In genomic region chr4:125776146-125776545, GRCh38 we compare ENCODE assay signal across 34 cellular contexts.
"Had no signal": no experiment of that assay in that cellular context is flagged by ENCODE, and none has a peak within 500 bp of the region (broad histone marks: within the 10 kb centered on the region; RNA-seq: fewer than 3 reads in every experiment).

No MANE protein-coding gene starts in this region.

- H3K27me3 ChIP-seq: adrenal gland, body of pancreas, brain microvascular endothelial cell, breast epithelium had no signal

- FAIRE-seq: astrocyte, TTC549 had no signal

- H3K9me3 ChIP-seq: adrenal gland, body of pancreas had no signal

- ATAC-seq: activated CD8-positive, alpha-beta T cell treated with anti-CD3 and anti-CD28 coated beads for 36 hours; activated naive CD4-positive, alpha-beta T cell treated with anti-CD3 and anti-CD28 coated beads, Interleukin-2, amount 50 U/mL, for 72 hours; activated T-cell treated with anti-CD3 and anti-CD28 coated beads, Interleukin-2, amount 50 U/mL, for 4 hours; activated T-cell treated with anti-CD3 and anti-CD28 coated beads, Interleukin-2, amount 50 U/mL, for 72 hours; activated T-helper 17 cell treated with anti-CD3 and anti-CD28 coated beads, Interleukin-2, amount 50 U/mL, for 72 hours; body of pancreas had no signal

- H3K36me3 ChIP-seq: adrenal gland, brain microvascular endothelial cell, breast epithelium had no signal

- DNase-seq: activated B cell treated with CpG ODN at 0.5 μM for 24 hours; activated CD4-positive, alpha-beta memory T cell treated with anti-CD3 and anti-CD28 coated beads for 36 hours; activated CD4-positive, alpha-beta T cell treated with anti-CD3 and anti-CD28 coated beads for 4 hours; activated CD4-positive, alpha-beta T cell treated with anti-CD3 and anti-CD28 coated beads, Interleukin-2, amount 10 ng/mL, durations not matched to agents 24 days and 14 days; activated CD4-positive, alpha-beta T cell treated with anti-CD3 and anti-CD28 coated beads, Interleukin-2, amount 50 U/mL, for 1 hour; activated CD4-positive, alpha-beta T cell treated with anti-CD3 and anti-CD28 coated beads, Interleukin-2, amount 50 U/mL, for 4 hours; activated CD4-positive, CD25-positive, alpha-beta regulatory T cell treated with anti-CD3 and anti-CD28 coated beads, Interleukin-2, amount 50 U/mL, for 72 hours; activated CD8-positive, alpha-beta memory T cell treated with anti-CD3 and anti-CD28 coated beads, Interleukin-2, amount 50 U/mL, for 4 hours; activated CD8-positive, alpha-beta T cell treated with anti-CD3 and anti-CD28 coated beads for 36 hours; activated effector memory CD4-positive, alpha-beta T cell treated with anti-CD3 and anti-CD28 coated beads, Interleukin-2, amount 50 U/mL, for 16 hours; activated gamma-delta T cell treated with Interleukin-2 at 50 U/mL for 16 hours; activated naive CD4-positive, alpha-beta T cell; activated naive CD4-positive, alpha-beta T cell treated with anti-CD3 and anti-CD28 coated beads for 36 hours; activated naive CD4-positive, alpha-beta T cell treated with anti-CD3 and anti-CD28 coated beads, Interleukin-2, amount 50 U/mL, for 16 hours; activated naive CD8-positive, alpha-beta T cell treated with anti-CD3 and anti-CD28 coated beads for 36 hours; activated T-cell treated with anti-CD3 and anti-CD28 coated beads for 4 hours; activated T-cell treated with anti-CD3 and anti-CD28 coated beads, Interleukin-2, amount 50 U/mL, for 1 hour; activated T-cell treated with anti-CD3 and anti-CD28 coated beads, Interleukin-2, amount 50 U/mL, for 4 hours; activated T-cell treated with anti-CD3 and anti-CD28 coated beads, Interleukin-2, amount 50 U/mL, for 72 hours; adrenal gland; amniotic stem cell; aorta; body of pancreas; brain microvascular endothelial cell; central memory CD4-positive, alpha-beta T cell; T-helper 1 cell; T-helper 2 cell; T-helper 9 cell had no signal

- H3K4me3 ChIP-seq: adrenal gland, body of pancreas, breast epithelium had no signal

- H3K4me1 ChIP-seq: adrenal gland, body of pancreas, breast epithelium had no signal

- H3K27ac ChIP-seq: adrenal gland, body of pancreas, brain microvascular endothelial cell, breast epithelium, VCaP had no signal
